7 cellular contexts compared by ENCODE assay signal in genomic region chr5:138824924-138825863, GRCh38. TPM values are rescaled to one million over a fixed set of nuclear protein-coding genes. Genes with fewer than 3 reads are reported as not detected.
DNase-seq lines count a peak whose midpoint lies in the region; ATAC-seq, FAIRE-seq and TF ChIP-seq lines count a peak whose summit lies in the region.

No MANE protein-coding gene starts in this region.

- TF ChIP-seq RAD21 in K562 (CRISPR knock-in tag; conservative IDR thresholded peaks at IDR 0.05 in 1 of 2, IDR thresholded peaks at IDR 0.05 in 1 of 2) = no peak

- peak; percentile 53 for DNase-seq in GM03348 (ENCODE audit: low spot score)
- peak; percentile 60 for DNase-seq in Karpas-422
- peak; percentile 8 to 42 (median 35) for DNase-seq in K562 (ENCODE audit: extremely low read depth in 1 of 4, low spot score in 3 of 4)
- no peak for DNase-seq in lower lobe of right lung
- DNase-seq in activated CD8-positive, alpha-beta memory T cell treated with anti-CD3 and anti-CD28 coated beads for 24 hours = no peak

- H3K27ac ChIP-seq in Karpas-422 (ENCODE audit: low read length) = no peak overlapping the region
- no peak overlapping the region for H3K27ac ChIP-seq in K562 (ENCODE audit: extremely low read depth, low read depth, low read length)
- H3K27ac ChIP-seq in lower lobe of right lung = no peak overlapping the region

- peak; percentile 71 for FAIRE-seq in K562 (lab: Jason Lieb, UNC)

- no peaks in the 10 kb centered on the region for H3K27me3 ChIP-seq in Karpas-422 (ENCODE audit: low read length)
- H3K27me3 ChIP-seq in K562 (ENCODE audit: control insufficient read depth in 2 of 2, insufficient read depth in 2 of 2, low read length in 2 of 2) = no peaks in the 10 kb centered on the region
- H3K27me3 ChIP-seq in lower lobe of right lung (ENCODE audit: low read depth) = no peaks in the 10 kb centered on the region

- no peak for TF ChIP-seq EP300 in K562 (IDR thresholded peaks at IDR 0.05; ENCODE audit: low read length)

- H2AFZ ChIP-seq in Karpas-422 (ENCODE audit: low read length) (no peak overlapping the region), K562 (ENCODE audit: low read depth, low read length) (no peak overlapping the region)

- POLR2A ChIA-PET in K562 (lab: Yijun Ruan, JAX) = interaction anchor here (0.6 to 1.6 kb wide), 4 partner anchors 10 to 169 kb away, joined by 3 to 4 read pairs (median 4); no protein-coding TSS in a partner anchor

- H3K9me3 ChIP-seq in Karpas-422 (ENCODE audit: low read length) = no peaks in the 10 kb centered on the region
- no peaks in the 10 kb centered on the region for H3K9me3 ChIP-seq in K562 (replicated peaks; ENCODE audit: control insufficient read depth, insufficient read depth, low read depth, low read length)
- no peaks in the 10 kb centered on the region for H3K9me3 ChIP-seq in lower lobe of right lung

- no peak overlapping the region for H3K9ac ChIP-seq in Karpas-422 (ENCODE audit: low read length)
- H3K9ac ChIP-seq in K562 (ENCODE audit: insufficient read depth in 1 of 2, low read depth in 2 of 2, low read length in 2 of 2) = no peak overlapping the region

- H3K4me1 ChIP-seq in Karpas-422 (ENCODE audit: low read length) (no peaks in the 10 kb centered on the region), K562 (replicated peaks in 1 of 2; ENCODE audit: control insufficient read depth in 2 of 2, insufficient read depth in 2 of 2, low read length in 2 of 2) (no peaks in the 10 kb centered on the region), lower lobe of right lung (peaks cover 12% of the 10 kb centered on the region)

- no peaks in the 10 kb centered on the region for H3K9me1 ChIP-seq in K562 (ENCODE audit: control insufficient read depth, insufficient read depth, low read length)

- in situ Hi-C loops in K562 (cut with MboI) = no loop called here

- TF ChIP-seq POLR2A in K562 (conservative IDR thresholded peaks at IDR 0.05) = no peak

- H3K79me2 ChIP-seq in Karpas-422 (ENCODE audit: low read length) (no peaks in the 10 kb centered on the region), K562 (ENCODE audit: control insufficient read depth, insufficient read depth, low read length) (no peaks in the 10 kb centered on the region)

- H3K36me3 ChIP-seq in Karpas-422 (ENCODE audit: insufficient read depth, low read length) (no peaks in the 10 kb centered on the region), K562 (ENCODE audit: control insufficient read depth, insufficient read depth, low read length) (peaks cover 35% of the 10 kb centered on the region; the same call in 2 of the 3 replicates), lower lobe of right lung (peaks cover 47% of the 10 kb centered on the region)

- H3K4me3 ChIP-seq in Karpas-422 (ENCODE audit: low read length) (no peak overlapping the region), K562 (no peak overlapping the region), lower lobe of right lung (no peak overlapping the region)

- 44% methylated on average over 5 of the region's 5 CpGs for WGBS in K562 (ENCODE audit: insufficient coverage, low coverage, missing lambda C conversion rate)

- intact Hi-C loops in K562 (cut with micrococcal nuclease) = loop anchor here (5.0 kb wide), 1 partner anchor 437 kb away; no protein-coding TSS in a partner anchor
- intact Hi-C loops in lower lobe of right lung (cut with DNase I) = no loop called here

- ATAC-seq in K562 (peak; percentile 85), lower lobe of right lung (no peak), GM18909 (IDR thresholded peaks at IDR 0.05; ENCODE audit: poor library complexity, unreplicated experiment) (no peak), HG02852 (IDR thresholded peaks at IDR 0.05; ENCODE audit: unreplicated experiment) (no peak)

- no peaks in the 10 kb centered on the region for H3K9me2 ChIP-seq in Karpas-422 (replicated peaks; ENCODE audit: insufficient read depth, low read length)

- TF ChIP-seq CTCF in K562 (IDR thresholded peaks at IDR 0.05 in 2 of 3, conservative IDR thresholded peaks at IDR 0.05 in 1 of 3; ENCODE audit: insufficient read depth in 2 of 3, low read depth in 1 of 3, low read length in 3 of 3) = peak; percentile 30 to 56 (median 53); a peak in 5 of 6 replicates
- peak; percentile 64 for TF ChIP-seq CTCF in lower lobe of right lung (IDR thresholded peaks at IDR 0.05)

- no TSS peak for BruUV-seq in K562 (replicated peaks; lab: Mats Ljungman, UMichigan)

- H4K20me1 ChIP-seq in Karpas-422 (ENCODE audit: insufficient read depth, low read depth, low read length) = no peaks in the 10 kb centered on the region
- no peaks in the 10 kb centered on the region for H4K20me1 ChIP-seq in K562 (replicated peaks; ENCODE audit: control insufficient read depth, insufficient read depth, low read length)

- CTCF ChIA-PET in K562 (lab: Yijun Ruan, JAX; ENCODE audit: low intra/inter-chr PET ratio) = interaction anchor here (0.6 to 1.0 kb wide), 4 partner anchors 437 to 924 kb away, joined by 3 to 5 read pairs (median 3); no protein-coding TSS in a partner anchor

- H3K4me2 ChIP-seq in Karpas-422 (ENCODE audit: low read depth, low read length, poor library complexity, severe bottlenecking) = no peak overlapping the region
- H3K4me2 ChIP-seq in K562 (ENCODE audit: insufficient read depth, low read length) = no peak overlapping the region

TF ChIP-seq in K562, 482 proteins besides CTCF, POLR2A, EP300 and RAD21:
- no peak for TF ChIP-seq TGIF2 (CRISPR knock-in tag; IDR thresholded peaks at IDR 0.05)
- TF ChIP-seq ZNF384 (IDR thresholded peaks at IDR 0.05; ENCODE audit: low read depth, low read length) = peak; percentile 93
- TF ChIP-seq ZNF449 (CRISPR knock-in tag; IDR thresholded peaks at IDR 0.05) = no peak
- TF ChIP-seq SMARCE1 (IDR thresholded peaks at IDR 0.05) = no peak
- no peak for TF ChIP-seq ATF2 (CRISPR knock-in tag; IDR thresholded peaks at IDR 0.05)

RNA-seq across cellular contexts. Expression of gene LRRTM2, which starts 49.9 kb away (rescaled TPM):
- 0.25 TPM in 1 of 2 replicates, not detected in the other for total RNA-seq in Karpas-422 (2014; rRNA removed; shearing (Covaris generic); ENCODE audit: low replicate concordance)
- 0.07 TPM in 1 of 2 replicates, not detected in the other for total RNA-seq in K562 (2011; cell fraction: chromatin; rRNA removed; ENCODE audit: low replicate concordance)
- not detected in 2 replicates for total RNA-seq in K562 (2011; cell fraction: nucleolus; rRNA removed)
- total RNA-seq in K562 (2011; cell fraction: nucleoplasm; rRNA removed) = not detected in 2 replicates
- total RNA-seq in K562 (2014; rRNA removed) (under 0.01 TPM in 1 of 2 replicates, not detected in the other), K562 (2014; rRNA removed; fragmentation: Illumina TruSeq; extraction: Trizol) (not detected in 2 replicates), K562 (2015; rRNA removed; fragmentation: Illumina TruSeq; extraction: Trizol) (0.07 TPM in 1 of 2 replicates, not detected in the other), K562 (2021) (not detected in 2 replicates), lower lobe of right lung (0.30 TPM)
- polyA plus RNA-seq in K562 (2011; rRNA removed) (0.03 TPM in 1 of 2 replicates, not detected in the other), K562 (2014; fragmentation: Illumina TruSeq; extraction: Trizol) (0.07 TPM in 1 of 2 replicates, not detected in the other), K562 (2014; fragmentation: Nextera tagmentation; extraction: Ambion mirVana) (under 1 TPM; 0.01 to 0.03 TPM), K562 (2014; rRNA removed) (not detected in 2 replicates)
- polyA plus RNA-seq in K562 (2011; cell fraction: cytosol; rRNA removed) = not detected in 2 replicates
- 0.03 and 0.04 TPM in 2 replicates for polyA plus RNA-seq in K562 (2011; cell fraction: nucleus; rRNA removed)
- 0.01 and 0.08 TPM in 2 replicates for polyA plus RNA-seq in K562 (2012)
- polyA minus RNA-seq in K562 (2011; rRNA and poly(A)+ RNA removed) = not detected in 2 replicates
- not detected in 2 replicates for polyA minus RNA-seq in K562 (2011; cell fraction: cytosol; rRNA and poly(A)+ RNA removed)
- 0.11 TPM in 1 of 2 replicates, not detected in the other for polyA minus RNA-seq in K562 (2011; cell fraction: nucleus; rRNA and poly(A)+ RNA removed)

Comparison
In these comparisons a context has a peak if more than half of its experiments do, and no peak if none do; other contexts are left out.
1. DNase-seq: peak in GM03348 (single experiment), Karpas-422 (single experiment) and K562 (4 of 4); none in lower lobe of right lung (single experiment) and activated CD8-positive, alpha-beta memory T cell treated with anti-CD3 and anti-CD28 coated beads for 24 hours (single experiment).